In the genomic region with DNA sequence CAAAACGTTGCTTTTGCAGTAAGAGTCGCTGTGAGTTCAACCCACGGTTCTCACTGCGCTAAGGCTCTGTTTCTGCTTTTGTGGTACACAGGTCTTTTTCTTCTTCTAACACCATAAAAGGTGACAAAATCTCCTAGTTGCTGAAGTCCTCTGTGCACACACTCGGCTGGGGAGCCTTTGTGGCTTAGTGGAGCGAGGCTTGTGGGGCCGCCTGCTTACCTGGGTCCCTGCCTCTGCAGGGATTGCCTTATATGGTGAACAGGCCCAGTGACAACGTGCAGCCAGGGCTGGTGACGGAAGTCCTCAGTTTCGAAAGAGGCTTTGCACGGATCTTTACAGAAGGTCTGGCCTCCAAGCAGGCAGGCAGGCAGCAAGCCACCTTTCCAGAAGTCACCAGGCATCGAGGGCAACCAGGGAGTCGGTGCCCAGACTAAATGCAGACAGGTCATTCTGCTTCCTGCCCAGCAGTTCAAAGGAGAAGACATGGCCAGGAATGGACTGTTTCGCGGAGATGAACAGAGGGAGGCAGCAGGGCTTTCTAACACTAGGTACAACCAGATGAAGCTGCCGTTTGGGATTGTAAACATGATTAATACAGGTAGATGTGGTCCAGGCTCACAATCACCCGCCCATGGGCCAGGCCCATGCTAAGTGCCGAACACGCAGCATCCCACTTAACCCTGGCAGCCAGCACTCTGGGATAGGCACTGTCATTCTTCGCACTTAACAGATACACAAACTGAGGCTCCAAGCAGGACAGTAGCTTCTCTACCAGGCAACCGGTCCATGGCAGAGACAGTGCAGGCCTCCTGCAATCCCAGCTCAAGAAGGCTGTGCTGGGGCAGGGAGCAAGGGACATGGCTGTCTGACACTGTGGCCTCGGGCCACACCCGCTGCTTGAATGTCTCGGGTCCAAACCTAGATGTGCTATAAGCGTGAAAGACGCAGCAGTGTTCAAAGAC, we compare ENCODE assay signal across 9 cellular contexts. TPM values are rescaled to one million over a fixed set of nuclear protein-coding genes. Genes with fewer than 3 reads are reported as not detected.
DNase-seq lines count a peak whose midpoint lies in the region; ATAC-seq and TF ChIP-seq lines count a peak whose summit lies in the region.
"Had no signal": no experiment of that assay in that cellular context is flagged by ENCODE, and none has a peak within 500 bp of the region (broad histone marks: within the 10 kb centered on the region; RNA-seq: fewer than 3 reads in every experiment).

No MANE protein-coding gene starts in this region.

- H2BK12ac ChIP-seq in trophoblast cell (ENCODE audit: low read length) = peak overlapping the region; percentile 19

- no peak overlapping the region for H2AFZ ChIP-seq in trophoblast cell (ENCODE audit: insufficient read depth, low read length, poor library complexity)

- H3K4me2 ChIP-seq in trophoblast cell (ENCODE audit: low read length) = no peak overlapping the region

- no peaks in the 10 kb centered on the region for H3K79me2 ChIP-seq in trophoblast cell (ENCODE audit: control insufficient read depth, insufficient read depth, low read length, poor library complexity)

- DNase-seq in activated gamma-delta T cell treated with Interleukin-2 at 50 U/mL for 16 hours = peak; percentile 76
- peak; percentile 57 to 79 for DNase-seq in trophoblast cell
- no peak for DNase-seq in HuH-7.5 (ENCODE audit: low spot score)
- DNase-seq in Ammon's horn (ENCODE audit: low spot score) = no peak
- DNase-seq in NCI-H2171 (lab: John Stamatoyannopoulos, UW) = no peak

- ATAC-seq in GM19043 (IDR thresholded peaks at IDR 0.05; ENCODE audit: low read depth, unreplicated experiment) = peak; percentile 86
- ATAC-seq in HG03066 (IDR thresholded peaks at IDR 0.05; ENCODE audit: low read depth, unreplicated experiment) = peak; percentile 88

- peak overlapping the region; percentile 28 for H2AK5ac ChIP-seq in trophoblast cell (ENCODE audit: low read length)

- peak; percentile 70 for TF ChIP-seq POLR2A in Raji (IDR thresholded peaks at IDR 0.05; ENCODE audit: insufficient read depth, low read depth, low read length)

- H3K79me1 ChIP-seq in trophoblast cell (ENCODE audit: low read length) = peaks cover 8% of the 10 kb centered on the region

- no peaks in the 10 kb centered on the region for H3K36me3 ChIP-seq in trophoblast cell (ENCODE audit: control insufficient read depth in 1 of 2, insufficient read depth in 2 of 2, low read length in 2 of 2)
- H3K36me3 ChIP-seq: ovary had no signal

- peak overlapping the region; percentile 19 for H3K4ac ChIP-seq in trophoblast cell (ENCODE audit: low read depth, low read length)

- no peak overlapping the region for H3K18ac ChIP-seq in trophoblast cell (ENCODE audit: low read length)

- no peak overlapping the region for H3K4me3 ChIP-seq in trophoblast cell (ENCODE audit: low read depth, low read length)
- H3K4me3 ChIP-seq: ovary had no signal

- no CpG with 5 or more reads among the region's 26 CpGs for WGBS in trophoblast cell (ENCODE audit: extremely low coverage, insufficient coverage, insufficient read length)

- H4K8ac ChIP-seq in trophoblast cell (ENCODE audit: low read depth, low read length) = peak overlapping the region; percentile 5

- H2BK5ac ChIP-seq in trophoblast cell (ENCODE audit: low read depth, low read length, poor library complexity) = no peak overlapping the region

- no peak overlapping the region for H3K23ac ChIP-seq in trophoblast cell (ENCODE audit: low read length)

- H3K27ac ChIP-seq in trophoblast cell (ENCODE audit: low read depth, low read length) = no peak overlapping the region
- H3K27ac ChIP-seq: ovary had no signal

- H3K14ac ChIP-seq in trophoblast cell (ENCODE audit: low read length) = no peak overlapping the region

- H4K12ac ChIP-seq in trophoblast cell (ENCODE audit: low read depth, low read length) = no peak overlapping the region

- H3K9ac ChIP-seq in trophoblast cell (ENCODE audit: low read length) = no peak overlapping the region

- no peaks in the 10 kb centered on the region for H3K27me3 ChIP-seq in trophoblast cell (ENCODE audit: insufficient read depth, low read length)
- H3K27me3 ChIP-seq: ovary had no signal

- peaks cover 5 to 12% of the 10 kb centered on the region in 2 experiments for H3K4me1 ChIP-seq in trophoblast cell (ENCODE audit: control insufficient read depth in 1 of 2, insufficient read depth in 2 of 2, low read length in 2 of 2)

- peak overlapping the region; percentile 22 for H4K91ac ChIP-seq in trophoblast cell (ENCODE audit: low read depth, low read length)

- no peaks in the 10 kb centered on the region for H3K9me3 ChIP-seq in trophoblast cell (ENCODE audit: insufficient read depth, low read depth, low read length)
- H3K9me3 ChIP-seq: ovary had no signal

- H2BK120ac ChIP-seq in trophoblast cell (ENCODE audit: insufficient read depth, low read length, poor library complexity) = peak overlapping the region; percentile 4

RNA-seq across cellular contexts. Expression of a gene that starts 10.7 kb away (rescaled TPM):
- polyA plus RNA-seq in trophoblast cell (2013) = 16.0 and 16.7 TPM in 2 replicates

Comparison
In these comparisons a context has a peak if more than half of its experiments do, and no peak if none do; other contexts are left out.
1. DNase-seq: peak in activated gamma-delta T cell treated with Interleukin-2 at 50 U/mL for 16 hours (single experiment) and trophoblast cell (2 of 2); none in HuH-7.5 (single experiment), Ammon's horn (single experiment) and NCI-H2171 (single experiment).